Comparison of ENCODE assay signal across 12 cellular contexts in genomic region chr15:67127334-67127664, GRCh38.
DNase-seq lines count a peak whose midpoint lies in the region; ATAC-seq and TF ChIP-seq lines count a peak whose summit lies in the region.
"Had no signal": no experiment of that assay in that cellular context is flagged by ENCODE, and none has a peak within 500 bp of the region (broad histone marks: within the 10 kb centered on the region; RNA-seq: fewer than 3 reads in every experiment).

No MANE protein-coding gene starts in this region.

- no peaks in the 10 kb centered on the region for H3K27me3 Mint-ChIP-seq in activated naive CD4-positive, alpha-beta T cell treated with anti-CD3 and anti-CD28 coated beads, Interleukin-2, amount 10 ng/mL, durations not matched to agents 7 days and 5 days
- H3K27me3 Mint-ChIP-seq in activated T-helper 2 cell treated with anti-CD3 and anti-CD28 coated beads, Interferon-gamma antibody, Interleukin-2, Interleukin-4, amounts not matched to agents 10 μg/mL and 5 μg/mL and 100 μg/mL, durations not matched to agents 14 hours and 24 hours and 36 hours (ENCODE audit: low read depth): no peaks in the 10 kb centered on the region
- H3K27me3 Mint-ChIP-seq in memory B cell: no peaks in the 10 kb centered on the region
- H3K27me3 Mint-ChIP-seq: stimulated activated naive CD8-positive, alpha-beta T cell treated with anti-CD3 and anti-CD28 coated beads, Interleukin-15, Interleukin-2, amounts not matched to agents 100 ng/mL and 50 ng/mL, for 24 hours had no signal

- H3K4me1 ChIP-seq in upper lobe of left lung: peaks cover 32 to 49% (median 46%) of the 10 kb centered on the region in 4 donors

- ATAC-seq in activated naive CD4-positive, alpha-beta T cell treated with anti-CD3 and anti-CD28 coated beads, Interleukin-2, amount 50 U/mL, for 72 hours: peak in 1 of 2 donors; percentile 15
- ATAC-seq in memory B cell (ENCODE audit: low read depth): no peak
- no peak for ATAC-seq in upper lobe of left lung (ENCODE audit: low FRiP score in 2 of 2)
- ATAC-seq in GM21360 (IDR thresholded peaks at IDR 0.05; ENCODE audit: unreplicated experiment): no peak

- H3K9me3 Mint-ChIP-seq in activated naive CD4-positive, alpha-beta T cell treated with anti-CD3 and anti-CD28 coated beads, Interleukin-2, amount 50 U/mL, for 72 hours: no peaks in the 10 kb centered on the region
- H3K9me3 Mint-ChIP-seq in activated naive CD4-positive, alpha-beta T cell treated with anti-CD3 and anti-CD28 coated beads, Interleukin-2, amount 10 ng/mL, durations not matched to agents 7 days and 5 days: no peaks in the 10 kb centered on the region
- H3K9me3 Mint-ChIP-seq in activated T-helper 2 cell treated with anti-CD3 and anti-CD28 coated beads, Interferon-gamma antibody, Interleukin-2, Interleukin-4, amounts not matched to agents 10 μg/mL and 5 μg/mL and 100 μg/mL, durations not matched to agents 14 hours and 24 hours and 36 hours: no peaks in the 10 kb centered on the region
- no peaks in the 10 kb centered on the region for H3K9me3 Mint-ChIP-seq in memory B cell
- H3K9me3 Mint-ChIP-seq: stimulated activated naive CD8-positive, alpha-beta T cell treated with anti-CD3 and anti-CD28 coated beads, Interleukin-15, Interleukin-2, amounts not matched to agents 100 ng/mL and 50 ng/mL, for 24 hours had no signal

- H3K9me3 ChIP-seq in upper lobe of left lung: no peaks in the 10 kb centered on the region
- H3K9me3 ChIP-seq: SJCRH30 had no signal

- H3K36me3 ChIP-seq in upper lobe of left lung: no peaks in the 10 kb centered on the region

- no peak for TF ChIP-seq EP300 in upper lobe of left lung (IDR thresholded peaks at IDR 0.05)

- intact Hi-C loops in activated T-helper 2 cell treated with anti-CD3 and anti-CD28 coated beads, Interferon-gamma antibody, Interleukin-2, Interleukin-4, amounts not matched to agents 10 μg/mL and 5 μg/mL and 100 μg/mL, durations not matched to agents 14 hours and 24 hours and 36 hours (cut with micrococcal nuclease): no loop called here

- peaks cover 82% of the 10 kb centered on the region for H3K4me1 Mint-ChIP-seq in activated naive CD4-positive, alpha-beta T cell treated with anti-CD3 and anti-CD28 coated beads, Interleukin-2, amount 10 ng/mL, durations not matched to agents 7 days and 5 days
- peaks cover 64% of the 10 kb centered on the region for H3K4me1 Mint-ChIP-seq in activated T-helper 2 cell treated with anti-CD3 and anti-CD28 coated beads, Interferon-gamma antibody, Interleukin-2, Interleukin-4, amounts not matched to agents 10 μg/mL and 5 μg/mL and 100 μg/mL, durations not matched to agents 14 hours and 24 hours and 36 hours (ENCODE audit: low read depth)
- H3K4me1 Mint-ChIP-seq in memory B cell: peaks cover 59% of the 10 kb centered on the region

- 83 to 87% methylated on average over 5 of the region's 5 CpGs for WGBS in upper lobe of left lung, 2 donors

- CTCF ChIA-PET in activated naive CD4-positive, alpha-beta T cell treated with anti-CD3 and anti-CD28 coated beads, Interleukin-2, amount 10 ng/mL, durations not matched to agents 7 days and 5 days (lab: Charles Lee): interaction anchor here (3.3 kb wide), 1 partner anchor 10 kb away, joined by 13 read pairs; no protein-coding TSS in a partner anchor

- H3K4me3 ChIP-seq in upper lobe of left lung: no peak overlapping the region
- H3K4me3 ChIP-seq: SJCRH30 had no signal

- TF ChIP-seq CTCF in upper lobe of left lung (IDR thresholded peaks at IDR 0.05): no peak

- no peak for DNase-seq in activated naive CD4-positive, alpha-beta T cell treated with anti-CD3 and anti-CD28 coated beads, Interleukin-2, amount 50 U/mL, for 72 hours (ENCODE audit: low spot score in 2 of 2)
- DNase-seq in activated naive CD4-positive, alpha-beta T cell treated with anti-CD3 and anti-CD28 coated beads, Interleukin-2, amount 10 ng/mL, durations not matched to agents 7 days and 5 days: no peak
- no peak for DNase-seq in activated T-helper 2 cell treated with anti-CD3 and anti-CD28 coated beads, Interferon-gamma antibody, Interleukin-2, Interleukin-4, amounts not matched to agents 10 μg/mL and 5 μg/mL and 100 μg/mL, durations not matched to agents 14 hours and 24 hours and 36 hours (ENCODE audit: low spot score)
- DNase-seq in memory B cell (ENCODE audit: low spot score in 2 of 2) (no peak), upper lobe of left lung (no peak), DMS 273 (lab: John Stamatoyannopoulos, UW; ENCODE audit: unreplicated experiment) (no peak), substantia nigra (lab: John Stamatoyannopoulos, UW) (no peak)
- DNase-seq: activated T-cell treated with anti-CD3 and anti-CD28 coated beads for 4 hours, NCI-H1417 treated with DMSO at 0.1 percent for 48 hours, SJCRH30 had no signal

- no peak overlapping the region for H3K4me3 Mint-ChIP-seq in activated naive CD4-positive, alpha-beta T cell treated with anti-CD3 and anti-CD28 coated beads, Interleukin-2, amount 10 ng/mL, durations not matched to agents 7 days and 5 days
- no peak overlapping the region for H3K4me3 Mint-ChIP-seq in activated T-helper 2 cell treated with anti-CD3 and anti-CD28 coated beads, Interferon-gamma antibody, Interleukin-2, Interleukin-4, amounts not matched to agents 10 μg/mL and 5 μg/mL and 100 μg/mL, durations not matched to agents 14 hours and 24 hours and 36 hours (ENCODE audit: low read depth)
- H3K4me3 Mint-ChIP-seq in memory B cell: no peak overlapping the region
- H3K4me3 Mint-ChIP-seq: stimulated activated naive CD8-positive, alpha-beta T cell treated with anti-CD3 and anti-CD28 coated beads, Interleukin-15, Interleukin-2, amounts not matched to agents 100 ng/mL and 50 ng/mL, for 24 hours had no signal

- H3K36me3 Mint-ChIP-seq in activated naive CD4-positive, alpha-beta T cell treated with anti-CD3 and anti-CD28 coated beads, Interleukin-2, amount 50 U/mL, for 72 hours: peaks cover 0 to 30% of the 10 kb centered on the region in 2 donors
- peaks cover 34% of the 10 kb centered on the region for H3K36me3 Mint-ChIP-seq in activated naive CD4-positive, alpha-beta T cell treated with anti-CD3 and anti-CD28 coated beads, Interleukin-2, amount 10 ng/mL, durations not matched to agents 7 days and 5 days
- H3K36me3 Mint-ChIP-seq in activated T-helper 2 cell treated with anti-CD3 and anti-CD28 coated beads, Interferon-gamma antibody, Interleukin-2, Interleukin-4, amounts not matched to agents 10 μg/mL and 5 μg/mL and 100 μg/mL, durations not matched to agents 14 hours and 24 hours and 36 hours (ENCODE audit: low read depth): peaks cover 18% of the 10 kb centered on the region
- H3K36me3 Mint-ChIP-seq in memory B cell: peaks cover 5% of the 10 kb centered on the region

- H3K27ac ChIP-seq in upper lobe of left lung (peak overlapping the region in 3 of 4 donors; percentile 75 to 78 (median 76)), substantia nigra (ENCODE audit: low read depth, low read length, poor library complexity, severe bottlenecking) (no peak overlapping the region)
- H3K27ac ChIP-seq: SJCRH30 had no signal

- no peak for TF ChIP-seq POLR2A in upper lobe of left lung (IDR thresholded peaks at IDR 0.05)

- peak overlapping the region; percentile 13 to 59 for H3K27ac Mint-ChIP-seq in activated naive CD4-positive, alpha-beta T cell treated with anti-CD3 and anti-CD28 coated beads, Interleukin-2, amount 50 U/mL, for 72 hours
- H3K27ac Mint-ChIP-seq in activated naive CD4-positive, alpha-beta T cell treated with anti-CD3 and anti-CD28 coated beads, Interleukin-2, amount 10 ng/mL, durations not matched to agents 7 days and 5 days: no peak overlapping the region
- H3K27ac Mint-ChIP-seq in activated T-helper 2 cell treated with anti-CD3 and anti-CD28 coated beads, Interferon-gamma antibody, Interleukin-2, Interleukin-4, amounts not matched to agents 10 μg/mL and 5 μg/mL and 100 μg/mL, durations not matched to agents 14 hours and 24 hours and 36 hours: peak overlapping the region; percentile 45
- H3K27ac Mint-ChIP-seq in memory B cell: peak overlapping the region; percentile 85

- no peaks in the 10 kb centered on the region for H3K27me3 ChIP-seq in upper lobe of left lung
- H3K27me3 ChIP-seq: SJCRH30 had no signal
